Comparison of ENCODE assay signal across 9 cellular contexts in the genomic region with DNA sequence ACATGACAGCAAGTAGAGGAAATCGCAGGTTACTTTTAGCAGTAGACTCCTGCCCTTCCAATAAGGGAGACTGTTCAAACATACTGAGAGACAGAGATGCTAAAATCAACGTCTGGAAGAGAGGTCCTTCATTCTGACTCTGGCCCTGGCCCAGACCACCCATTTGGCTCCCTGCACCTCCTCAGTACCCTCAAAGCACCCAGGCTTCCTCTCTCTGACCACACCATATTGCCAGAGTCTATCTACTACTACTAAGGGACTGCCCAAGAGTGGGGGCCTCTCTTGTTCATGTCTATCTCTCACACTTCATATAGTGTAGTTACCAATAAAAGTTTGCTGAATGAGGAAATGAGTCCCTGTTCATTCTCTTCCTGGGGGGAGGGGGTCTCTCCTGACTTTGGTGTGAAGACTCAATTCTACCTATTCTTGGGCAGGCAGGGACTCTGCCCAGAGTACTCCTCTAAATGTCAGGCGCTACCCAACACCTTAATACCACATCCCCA. TPM values are rescaled to one million over a fixed set of nuclear protein-coding genes. Genes with fewer than 3 reads are reported as not detected.
DNase-seq lines count a peak whose midpoint lies in the region; ATAC-seq, FAIRE-seq and TF ChIP-seq lines count a peak whose summit lies in the region.
"Had no signal": no experiment of that assay in that cellular context is flagged by ENCODE, and none has a peak within 500 bp of the region (broad histone marks: within the 10 kb centered on the region; RNA-seq: fewer than 3 reads in every experiment).

No MANE protein-coding gene starts in this region.

- WGBS in psoas muscle, 3 donors: 47 to 54% (median 53%) methylated on average over 3 of the region's 3 CpGs

- no peak for TF ChIP-seq CTCF in colonic mucosa (IDR thresholded peaks at IDR 0.05)
- TF ChIP-seq CTCF in psoas muscle (IDR thresholded peaks at IDR 0.05): no peak

- H3K36me3 ChIP-seq in colonic mucosa (no peaks in the 10 kb centered on the region), psoas muscle (ENCODE audit: insufficient read depth in 1 of 2, low read depth in 1 of 2) (no peaks in the 10 kb centered on the region)

- peaks cover 55% of the 10 kb centered on the region for H3K4me1 ChIP-seq in colonic mucosa
- peaks cover 93% of the 10 kb centered on the region for H3K4me1 ChIP-seq in psoas muscle

- intact Hi-C loops in colonic mucosa (cut with DNase I): no loop called here
- intact Hi-C loops in psoas muscle (cut with DNase I): no loop called here

- DNase-seq in GM12892 (ENCODE audit: insufficient read length) (no peak), colonic mucosa (no peak), psoas muscle (no peak), SKM-1 (lab: John Stamatoyannopoulos, UW; ENCODE audit: unreplicated experiment) (no peak), SHP77 treated with DMSO at 0.1 percent for 48 hours (lab: John Stamatoyannopoulos, UW) (no peak), NCI-H2107 treated with DMSO at 0.1 percent for 48 hours (lab: John Stamatoyannopoulos, UW; ENCODE audit: unreplicated experiment) (no peak)
- no peak for DNase-seq in activated CD4-positive, CD25-positive, alpha-beta regulatory T cell (lab: John Stamatoyannopoulos, UW)
- DNase-seq: occipital lobe had no signal

- H3K4me3 ChIP-seq in colonic mucosa (no peak overlapping the region), psoas muscle (no peak overlapping the region)

- H3K27me3 ChIP-seq in colonic mucosa (no peaks in the 10 kb centered on the region), psoas muscle (ENCODE audit: insufficient read depth in 3 of 3, low read length in 2 of 3) (no peaks in the 10 kb centered on the region)

- ATAC-seq in HG03460 (IDR thresholded peaks at IDR 0.05; ENCODE audit: unreplicated experiment) (peak; percentile 23), psoas muscle (no peak)

- 0 out of 2 replicates have a peak, but pooled peaks have one; percentile 20 for TF ChIP-seq POLR2A in GM12892 (IDR thresholded peaks at IDR 0.05; ENCODE audit: low read depth, low read length)

- peak overlapping the region; percentile 95 for H3K27ac ChIP-seq in colonic mucosa
- H3K27ac ChIP-seq in psoas muscle: peak overlapping the region; percentile 95

- peak overlapping the region in 1 of 2 donors; percentile 74 for H3K9ac ChIP-seq in colonic mucosa (ENCODE audit: low read depth in 2 of 2, low read length in 2 of 2)

- H3K9me3 ChIP-seq in colonic mucosa (no peaks in the 10 kb centered on the region), psoas muscle (no peaks in the 10 kb centered on the region)

- FAIRE-seq in GM12892 (lab: Jason Lieb, UNC): no peak

RNA-seq across cellular contexts. Expression of gene B4GALT1, which starts 8.5 kb away (rescaled TPM):
- 33.9 TPM for polyA plus RNA-seq in GM12892 (2012; ENCODE audit: missing spikeins)
- 10 to 100 TPM; 76.9 to 78.7 TPM for total RNA-seq in colonic mucosa
- 10 to 100 TPM; 22.3 to 28.1 (median 24.4) TPM for total RNA-seq in psoas muscle
- polyA plus RNA-seq in psoas muscle: 10 to 100 TPM; 13.0 to 21.9 (median 17.8) TPM
